ENCODE assay signal across 1 cellular context in genomic region chr19:6402834-6403608, GRCh38.
A peak's percentile ranks its signal among the peaks of the same experiment; 100 is the strongest.
TF ChIP-seq lines count a peak whose summit lies in the region.

No MANE protein-coding gene starts in this region.

TF ChIP-seq in HepG2, 621 proteins besides CTCF, POLR2A, EP300 and RAD21 (continued from another document):
- peak; percentile 96 for TF ChIP-seq PATZ1 (CRISPR knock-in tag; IDR thresholded peaks at IDR 0.05)
- 0 out of 2 replicates have a peak, but pooled peaks have one; percentile 10 for TF ChIP-seq HDAC1 (CRISPR knock-in tag; IDR thresholded peaks at IDR 0.05)
- 0 out of 2 replicates have a peak, but pooled peaks have one; percentile 13 for TF ChIP-seq BORCS8-MEF2B (CRISPR knock-in tag; IDR thresholded peaks at IDR 0.05)
- TF ChIP-seq JUN (CRISPR knock-in tag; IDR thresholded peaks at IDR 0.05) = no peak
- no peak for TF ChIP-seq TBP (CRISPR knock-in tag; IDR thresholded peaks at IDR 0.05)
- TF ChIP-seq ZFP36L1 (CRISPR knock-in tag; IDR thresholded peaks at IDR 0.05) = peak; percentile 51; the same call in 1 of the 2 replicates
- TF ChIP-seq ZNF563 (CRISPR knock-in tag; IDR thresholded peaks at IDR 0.05) = 0 out of 2 replicates have a peak, but pooled peaks have one; percentile 26
- 0 out of 2 replicates have a peak, but pooled peaks have one; percentile 12 for TF ChIP-seq ZNF614 (CRISPR knock-in tag; IDR thresholded peaks at IDR 0.05; ENCODE audit: borderline replicate concordance)
- TF ChIP-seq ZNF530 (CRISPR knock-in tag; IDR thresholded peaks at IDR 0.05; ENCODE audit: low read depth) = no peak
- no peak for TF ChIP-seq ZNF672 (CRISPR knock-in tag; IDR thresholded peaks at IDR 0.05)
- TF ChIP-seq RFX3 (CRISPR knock-in tag; IDR thresholded peaks at IDR 0.05) = peak; percentile 86
- no peak for TF ChIP-seq CREB1 (IDR thresholded peaks at IDR 0.05)
- TF ChIP-seq CREB1 (CRISPR knock-in tag; IDR thresholded peaks at IDR 0.05) = peak; percentile 35; the same call in 1 of the 2 replicates
- TF ChIP-seq ZNF772 (CRISPR knock-in tag; IDR thresholded peaks at IDR 0.05) = peak; percentile 65; the same call in 1 of the 2 replicates
- no peak for TF ChIP-seq MBD4 (IDR thresholded peaks at IDR 0.05; ENCODE audit: borderline replicate concordance, low read length)
- TF ChIP-seq ELF4 (CRISPR knock-in tag; IDR thresholded peaks at IDR 0.05; ENCODE audit: borderline replicate concordance) = peak; percentile 68; the same call in 1 of the 2 replicates
- TF ChIP-seq ATAD3A (CRISPR knock-in tag; IDR thresholded peaks at IDR 0.05) = no peak
- TF ChIP-seq, protein P1, sequence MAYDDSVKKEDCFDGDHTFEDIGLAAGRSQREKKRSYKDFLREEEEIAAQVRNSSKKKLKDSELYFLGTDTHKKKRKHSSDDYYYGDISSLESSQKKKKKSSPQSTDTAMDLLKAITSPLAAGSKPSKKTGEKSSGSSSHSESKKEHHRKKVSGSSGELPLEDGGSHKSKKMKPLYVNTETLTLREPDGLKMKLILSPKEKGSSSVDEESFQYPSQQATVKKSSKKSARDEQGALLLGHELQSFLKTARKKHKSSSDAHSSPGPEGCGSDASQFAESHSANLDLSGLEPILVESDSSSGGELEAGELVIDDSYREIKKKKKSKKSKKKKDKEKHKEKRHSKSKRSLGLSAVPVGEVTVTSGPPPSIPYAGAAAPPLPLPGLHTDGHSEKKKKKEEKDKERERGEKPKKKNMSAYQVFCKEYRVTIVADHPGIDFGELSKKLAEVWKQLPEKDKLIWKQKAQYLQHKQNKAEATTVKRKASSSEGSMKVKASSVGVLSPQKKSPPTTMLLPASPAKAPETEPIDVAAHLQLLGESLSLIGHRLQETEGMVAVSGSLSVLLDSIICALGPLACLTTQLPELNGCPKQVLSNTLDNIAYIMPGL (CRISPR knock-in tag; IDR thresholded peaks at IDR 0.05; ENCODE audit: borderline replicate concordance in 1 of 2, low read depth in 1 of 2) = 0 out of 4 replicates have a peak, but pooled peaks of 1 of the 2 experiments have one; percentile 33
- TF ChIP-seq, protein P2, sequence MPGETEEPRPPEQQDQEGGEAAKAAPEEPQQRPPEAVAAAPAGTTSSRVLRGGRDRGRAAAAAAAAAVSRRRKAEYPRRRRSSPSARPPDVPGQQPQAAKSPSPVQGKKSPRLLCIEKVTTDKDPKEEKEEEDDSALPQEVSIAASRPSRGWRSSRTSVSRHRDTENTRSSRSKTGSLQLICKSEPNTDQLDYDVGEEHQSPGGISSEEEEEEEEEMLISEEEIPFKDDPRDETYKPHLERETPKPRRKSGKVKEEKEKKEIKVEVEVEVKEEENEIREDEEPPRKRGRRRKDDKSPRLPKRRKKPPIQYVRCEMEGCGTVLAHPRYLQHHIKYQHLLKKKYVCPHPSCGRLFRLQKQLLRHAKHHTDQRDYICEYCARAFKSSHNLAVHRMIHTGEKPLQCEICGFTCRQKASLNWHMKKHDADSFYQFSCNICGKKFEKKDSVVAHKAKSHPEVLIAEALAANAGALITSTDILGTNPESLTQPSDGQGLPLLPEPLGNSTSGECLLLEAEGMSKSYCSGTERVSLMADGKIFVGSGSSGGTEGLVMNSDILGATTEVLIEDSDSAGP (CRISPR knock-in tag; IDR thresholded peaks at IDR 0.05; ENCODE audit: borderline replicate concordance) = peak; percentile 51; the same call in 1 of the 2 replicates
- peak; percentile 29; the same call in 1 of the 2 replicates for TF ChIP-seq ZNF609 (CRISPR knock-in tag; IDR thresholded peaks at IDR 0.05; ENCODE audit: borderline replicate concordance)
- peak; percentile 97 for TF ChIP-seq HNF4G (IDR thresholded peaks at IDR 0.05; ENCODE audit: borderline replicate concordance, low read depth, low read length)
- peak; percentile 88 for TF ChIP-seq HNF4G (CRISPR knock-in tag; IDR thresholded peaks at IDR 0.05; ENCODE audit: borderline replicate concordance, low read depth)
- TF ChIP-seq, protein P3, sequence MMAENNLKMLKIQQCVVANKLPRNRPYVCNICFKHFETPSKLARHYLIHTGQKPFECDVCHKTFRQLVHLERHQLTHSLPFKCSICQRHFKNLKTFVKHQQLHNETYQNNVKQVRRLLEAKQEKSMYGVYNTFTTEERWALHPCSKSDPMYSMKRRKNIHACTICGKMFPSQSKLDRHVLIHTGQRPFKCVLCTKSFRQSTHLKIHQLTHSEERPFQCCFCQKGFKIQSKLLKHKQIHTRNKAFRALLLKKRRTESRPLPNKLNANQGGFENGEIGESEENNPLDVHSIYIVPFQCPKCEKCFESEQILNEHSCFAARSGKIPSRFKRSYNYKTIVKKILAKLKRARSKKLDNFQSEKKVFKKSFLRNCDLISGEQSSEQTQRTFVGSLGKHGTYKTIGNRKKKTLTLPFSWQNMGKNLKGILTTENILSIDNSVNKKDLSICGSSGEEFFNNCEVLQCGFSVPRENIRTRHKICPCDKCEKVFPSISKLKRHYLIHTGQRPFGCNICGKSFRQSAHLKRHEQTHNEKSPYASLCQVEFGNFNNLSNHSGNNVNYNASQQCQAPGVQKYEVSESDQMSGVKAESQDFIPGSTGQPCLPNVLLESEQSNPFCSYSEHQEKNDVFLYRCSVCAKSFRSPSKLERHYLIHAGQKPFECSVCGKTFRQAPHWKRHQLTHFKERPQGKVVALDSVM (CRISPR knock-in tag; IDR thresholded peaks at IDR 0.05) = no peak
- TF ChIP-seq, protein P4, sequence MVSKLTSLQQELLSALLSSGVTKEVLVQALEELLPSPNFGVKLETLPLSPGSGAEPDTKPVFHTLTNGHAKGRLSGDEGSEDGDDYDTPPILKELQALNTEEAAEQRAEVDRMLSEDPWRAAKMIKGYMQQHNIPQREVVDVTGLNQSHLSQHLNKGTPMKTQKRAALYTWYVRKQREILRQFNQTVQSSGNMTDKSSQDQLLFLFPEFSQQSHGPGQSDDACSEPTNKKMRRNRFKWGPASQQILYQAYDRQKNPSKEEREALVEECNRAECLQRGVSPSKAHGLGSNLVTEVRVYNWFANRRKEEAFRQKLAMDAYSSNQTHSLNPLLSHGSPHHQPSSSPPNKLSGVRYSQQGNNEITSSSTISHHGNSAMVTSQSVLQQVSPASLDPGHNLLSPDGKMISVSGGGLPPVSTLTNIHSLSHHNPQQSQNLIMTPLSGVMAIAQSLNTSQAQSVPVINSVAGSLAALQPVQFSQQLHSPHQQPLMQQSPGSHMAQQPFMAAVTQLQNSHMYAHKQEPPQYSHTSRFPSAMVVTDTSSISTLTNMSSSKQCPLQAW (CRISPR knock-in tag; IDR thresholded peaks at IDR 0.05) = no peak
- TF ChIP-seq, protein P5, sequence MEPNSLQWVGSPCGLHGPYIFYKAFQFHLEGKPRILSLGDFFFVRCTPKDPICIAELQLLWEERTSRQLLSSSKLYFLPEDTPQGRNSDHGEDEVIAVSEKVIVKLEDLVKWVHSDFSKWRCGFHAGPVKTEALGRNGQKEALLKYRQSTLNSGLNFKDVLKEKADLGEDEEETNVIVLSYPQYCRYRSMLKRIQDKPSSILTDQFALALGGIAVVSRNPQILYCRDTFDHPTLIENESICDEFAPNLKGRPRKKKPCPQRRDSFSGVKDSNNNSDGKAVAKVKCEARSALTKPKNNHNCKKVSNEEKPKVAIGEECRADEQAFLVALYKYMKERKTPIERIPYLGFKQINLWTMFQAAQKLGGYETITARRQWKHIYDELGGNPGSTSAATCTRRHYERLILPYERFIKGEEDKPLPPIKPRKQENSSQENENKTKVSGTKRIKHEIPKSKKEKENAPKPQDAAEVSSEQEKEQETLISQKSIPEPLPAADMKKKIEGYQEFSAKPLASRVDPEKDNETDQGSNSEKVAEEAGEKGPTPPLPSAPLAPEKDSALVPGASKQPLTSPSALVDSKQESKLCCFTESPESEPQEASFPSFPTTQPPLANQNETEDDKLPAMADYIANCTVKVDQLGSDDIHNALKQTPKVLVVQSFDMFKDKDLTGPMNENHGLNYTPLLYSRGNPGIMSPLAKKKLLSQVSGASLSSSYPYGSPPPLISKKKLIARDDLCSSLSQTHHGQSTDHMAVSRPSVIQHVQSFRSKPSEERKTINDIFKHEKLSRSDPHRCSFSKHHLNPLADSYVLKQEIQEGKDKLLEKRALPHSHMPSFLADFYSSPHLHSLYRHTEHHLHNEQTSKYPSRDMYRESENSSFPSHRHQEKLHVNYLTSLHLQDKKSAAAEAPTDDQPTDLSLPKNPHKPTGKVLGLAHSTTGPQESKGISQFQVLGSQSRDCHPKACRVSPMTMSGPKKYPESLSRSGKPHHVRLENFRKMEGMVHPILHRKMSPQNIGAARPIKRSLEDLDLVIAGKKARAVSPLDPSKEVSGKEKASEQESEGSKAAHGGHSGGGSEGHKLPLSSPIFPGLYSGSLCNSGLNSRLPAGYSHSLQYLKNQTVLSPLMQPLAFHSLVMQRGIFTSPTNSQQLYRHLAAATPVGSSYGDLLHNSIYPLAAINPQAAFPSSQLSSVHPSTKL (CRISPR knock-in tag; IDR thresholded peaks at IDR 0.05) = peak; percentile 59
- peak; percentile 56; the same call in 1 of the 2 replicates for TF ChIP-seq HMG20A (CRISPR knock-in tag; IDR thresholded peaks at IDR 0.05; ENCODE audit: borderline replicate concordance)
- TF ChIP-seq ZNF510 (CRISPR knock-in tag; IDR thresholded peaks at IDR 0.05; ENCODE audit: low read depth) = 0 out of 2 replicates have a peak, but pooled peaks have one; percentile 36
- TF ChIP-seq ZEB1 (IDR thresholded peaks at IDR 0.05; ENCODE audit: insufficient replicate concordance, low read depth) = no peak
- peak; percentile 90 for TF ChIP-seq TBX3 (IDR thresholded peaks at IDR 0.05; ENCODE audit: borderline replicate concordance)
- no peak for TF ChIP-seq RARG (CRISPR knock-in tag; IDR thresholded peaks at IDR 0.05; ENCODE audit: low read depth)
- peak; percentile 58 for TF ChIP-seq SAP130 (CRISPR knock-in tag; IDR thresholded peaks at IDR 0.05; ENCODE audit: low read depth)
- TF ChIP-seq NR2F1 (CRISPR knock-in tag; IDR thresholded peaks at IDR 0.05) = peak; percentile 82 to 83
- 0 out of 2 replicates have a peak, but pooled peaks have one; percentile 9 for TF ChIP-seq ZNF629 (CRISPR knock-in tag; conservative IDR thresholded peaks at IDR 0.05)
- TF ChIP-seq ZSCAN21 (CRISPR knock-in tag; IDR thresholded peaks at IDR 0.05; ENCODE audit: borderline replicate concordance) = 0 out of 2 replicates have a peak, but pooled peaks have one; percentile 20
- TF ChIP-seq SOX13 (IDR thresholded peaks at IDR 0.05) = peak; percentile 44; the same call in 1 of the 2 replicates
- TF ChIP-seq SOX13 (CRISPR knock-in tag; conservative IDR thresholded peaks at IDR 0.05 in 1 of 2, IDR thresholded peaks at IDR 0.05 in 1 of 2) = peak in 1 of 2 experiments; percentile 62; a peak in 2 of 4 replicates
